In genomic region chr22:47367993-47368945, GRCh38 we compare ENCODE assay signal across 1 cellular context.
TF ChIP-seq lines count a peak whose summit lies in the region.

No MANE protein-coding gene starts in this region.

TF ChIP-seq in HCT116, 20 proteins besides CTCF, POLR2A, EP300 and RAD21 (continued from another document):
- TF ChIP-seq ZBTB33 (IDR thresholded peaks at IDR 0.05; ENCODE audit: extremely low read depth, insufficient replicate concordance, low read length): no peak
- no peak for TF ChIP-seq ZFX (IDR thresholded peaks at IDR 0.05)
- no peak for TF ChIP-seq TCF7L2 (IDR thresholded peaks at IDR 0.05; ENCODE audit: borderline replicate concordance, extremely low read depth, insufficient read depth, insufficient read length)
- TF ChIP-seq EZH2phosphoT487 (IDR thresholded peaks at IDR 0.05; ENCODE audit: borderline replicate concordance): no peak
- TF ChIP-seq ZNF274 (IDR thresholded peaks at IDR 0.05; ENCODE audit: low read depth, low read length): no peak
